In genomic region chr5:159708090-159708489, GRCh38 we compare ENCODE assay signal across 27 cellular contexts.
"Had no signal": no experiment of that assay in that cellular context is flagged by ENCODE, and none has a peak within 500 bp of the region (broad histone marks: within the 10 kb centered on the region; RNA-seq: fewer than 3 reads in every experiment).

No MANE protein-coding gene starts in this region.

- H3K4me3 ChIP-seq: stomach, suprapubic skin, testis, thoracic aorta, thyroid gland, tibial artery, tibial nerve, transverse colon, upper lobe of left lung, upper lobe of right lung, uterus, vagina had no signal

- H3K27ac ChIP-seq: stomach, suprapubic skin, testis, thoracic aorta, thyroid gland, tibial artery, tibial nerve, transverse colon, upper lobe of left lung, upper lobe of right lung, uterus, vagina had no signal

- FAIRE-seq: urothelium cell line had no signal

- H3K36me3 ChIP-seq: stomach, suprapubic skin, thoracic aorta, thyroid gland, tibial artery, tibial nerve, transverse colon, upper lobe of left lung, upper lobe of right lung, uterus, vagina had no signal

- H3K4me1 ChIP-seq: stomach, suprapubic skin, testis, thyroid gland, tibial artery, tibial nerve, transverse colon, upper lobe of left lung, upper lobe of right lung, uterus, vagina had no signal

- DNase-seq: stimulated activated CD4-positive, alpha-beta T cell treated with anti-CD3 and anti-CD28 coated beads, Interleukin-2, amount 100 ng/mL, for 48 hours; stimulated activated CD4-positive, alpha-beta T cell treated with anti-CD3 and anti-CD28 coated beads, Interleukin-4, amount 100 ng/mL, for 1 hour; stimulated activated CD4-positive, alpha-beta T cell treated with anti-CD3 and anti-CD28 coated beads, Interleukin-4, amount 100 ng/mL, for 24 hours; stimulated activated CD4-positive, alpha-beta T cell treated with anti-CD3 and anti-CD28 coated beads, Interleukin-4, amount 100 ng/mL, for 4 hours; stimulated activated CD8-positive, alpha-beta memory T cell treated with anti-CD3 and anti-CD28 coated beads, Interleukin-4, amount 100 ng/mL, for 48 hours; stimulated activated naive B cell treated with anti-CD40 and anti-IgM and Interleukin-4, amounts not matched to agents 10 μg/mL and 1 μg/mL and 100 μg/mL, for 72 hours; stimulated activated naive CD4-positive, alpha-beta T cell; stimulated activated naive CD4-positive, alpha-beta T cell treated with Interleukin-2 at 50 U/mL for 16 hours; stimulated activated naive CD8-positive, alpha-beta T cell treated with anti-CD3 and anti-CD28 coated beads, Interleukin-15, amount 100 ng/mL, for 72 hours; stimulated activated naive CD8-positive, alpha-beta T cell treated with anti-CD3 and anti-CD28 coated beads, Interleukin-15, Interleukin-2, amounts not matched to agents 100 U/mL and 50 U/mL, for 24 hours; stomach; substantia nigra; testis; thyroid gland; tibial artery; transverse colon; trophoblast cell; upper lobe of left lung; upper lobe of right lung; uterus had no signal

- ATAC-seq: stimulated activated effector memory CD8-positive, alpha-beta T cell treated with anti-CD3 and anti-CD28 coated beads, Interleukin-12 subunit alpha, Interleukin-12 subunit beta, amount 100 ng/mL, for 72 hours; stimulated activated memory B cell treated with anti-CD40 and anti-IgM and Interleukin-4, amounts not matched to agents 10 μg/mL and 1 μg/mL and 100 μg/mL, for 72 hours; stimulated activated naive B cell treated with anti-CD40 and anti-IgM and Interleukin-4, amounts not matched to agents 10 μg/mL and 1 μg/mL and 100 μg/mL, for 72 hours; stimulated activated naive CD8-positive, alpha-beta T cell treated with anti-CD3 and anti-CD28 coated beads, Interleukin-15, amount 100 ng/mL, for 72 hours; stimulated activated naive CD8-positive, alpha-beta T cell treated with anti-CD3 and anti-CD28 coated beads, Interleukin-15, Interleukin-2, amounts not matched to agents 100 U/mL and 50 U/mL, for 24 hours; upper lobe of right lung had no signal

- H3K27me3 ChIP-seq: stomach, suprapubic skin, testis, thyroid gland, tibial artery, tibial nerve, transverse colon, upper lobe of left lung, upper lobe of right lung, uterus, vagina had no signal

- H3K9me3 ChIP-seq: suprapubic skin, testis, thyroid gland, transverse colon, upper lobe of right lung, uterus, vagina had no signal
